Comparison of ENCODE assay signal across 24 cellular contexts in the genomic region with DNA sequence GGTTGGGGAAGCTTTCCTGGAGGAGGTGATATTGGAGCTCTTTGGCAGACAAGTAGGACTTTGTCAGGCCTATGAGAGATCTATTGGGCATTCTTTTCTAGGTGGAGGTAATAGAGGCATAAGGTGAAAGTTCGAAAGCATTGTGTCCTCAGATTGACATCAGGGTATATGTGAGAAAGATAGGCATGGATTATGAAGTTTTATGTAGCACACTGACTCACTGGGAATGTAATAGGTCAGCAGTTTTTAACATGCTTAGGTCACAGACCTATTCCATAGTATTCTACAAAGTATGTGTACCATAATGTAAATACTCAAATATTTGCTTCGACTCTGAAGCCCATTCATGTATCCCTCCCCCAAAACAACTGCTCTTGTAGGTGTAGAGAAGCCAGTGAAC.
"Had no signal": no experiment of that assay in that cellular context is flagged by ENCODE, and none has a peak within 500 bp of the region (broad histone marks: within the 10 kb centered on the region; RNA-seq: fewer than 3 reads in every experiment).

No MANE protein-coding gene starts in this region.

- H3K9me3 Mint-ChIP-seq: activated T-helper 2 cell treated with anti-CD3 and anti-CD28 coated beads, Interferon-gamma antibody, Interleukin-2, Interleukin-4, amounts not matched to agents 10 μg/mL and 5 μg/mL and 100 μg/mL, durations not matched to agents 14 hours and 24 hours and 36 hours; natural killer cell treated with Interleukin-12 subunit alpha and Interleukin-12 subunit beta and Interleukin-15 and Interleukin-18, amount 100 ng/mL, for 72 hours; stimulated activated effector memory CD8-positive, alpha-beta T cell treated with anti-CD3 and anti-CD28 coated beads, Interleukin-12 subunit alpha, Interleukin-12 subunit beta, amount 100 ng/mL, for 72 hours; type B pancreatic cell had no signal

- H3K4me3 Mint-ChIP-seq: activated CD8-positive, alpha-beta T cell treated with anti-CD3 and anti-CD28 coated beads, Interleukin-2, amount 10 ng/mL, durations not matched to agents 7 days and 5 days; natural killer cell treated with Interleukin-12 subunit alpha and Interleukin-12 subunit beta and Interleukin-15 and Interleukin-18, amount 100 ng/mL, for 72 hours; stimulated activated effector memory CD8-positive, alpha-beta T cell treated with anti-CD3 and anti-CD28 coated beads, Interleukin-12 subunit alpha, Interleukin-12 subunit beta, amount 100 ng/mL, for 72 hours; T-helper 17 cell; type B pancreatic cell had no signal

- H3K4me1 ChIP-seq: left ventricle myocardium inferior, prostate gland had no signal

- H2AFZ ChIP-seq: hepatocyte had no signal

- H3K4me2 ChIP-seq: hepatocyte had no signal

- H3K27ac ChIP-seq: cardiac muscle cell, hepatocyte, left ventricle myocardium inferior, prostate gland, SK-N-MC, thoracic aorta had no signal

- ATAC-seq: activated CD4-positive, CD25-positive, alpha-beta regulatory T cell treated with anti-CD3 and anti-CD28 coated beads, Interleukin-2, amount 50 U/mL, for 24 hours; activated CD8-positive, alpha-beta T cell treated with anti-CD3 and anti-CD28 coated beads, Interleukin-2, amount 10 ng/mL, durations not matched to agents 7 days and 5 days; natural killer cell treated with Interleukin-12 subunit alpha and Interleukin-12 subunit beta and Interleukin-15 and Interleukin-18, amount 100 ng/mL, for 72 hours; stimulated activated effector memory CD8-positive, alpha-beta T cell treated with anti-CD3 and anti-CD28 coated beads, Interleukin-12 subunit alpha, Interleukin-12 subunit beta, amount 100 ng/mL, for 72 hours; T-helper 17 cell had no signal

- H3K9me3 ChIP-seq: prostate gland, thoracic aorta had no signal

- DNase-seq: activated CD4-positive, alpha-beta T cell treated with anti-CD3 and anti-CD28 coated beads, Interleukin-2, amount 50 U/mL, for 1 hour; activated CD8-positive, alpha-beta T cell treated with anti-CD3 and anti-CD28 coated beads, Interleukin-2, amount 10 ng/mL, durations not matched to agents 7 days and 5 days; activated naive CD4-positive, alpha-beta T cell; activated T-cell treated with anti-CD3 and anti-CD28 coated beads, Interleukin-2, amount 50 U/mL, for 1 hour; erythroblast; foreskin melanocyte; glutamatergic neuron; left ventricle myocardium inferior; midbrain; stimulated activated CD4-positive, alpha-beta T cell treated with anti-CD3 and anti-CD28 coated beads, Interleukin-12 subunit alpha, Interleukin-12 subunit beta, amount 100 ng/mL, for 4 hours; stimulated activated CD4-positive, alpha-beta T cell treated with anti-CD3 and anti-CD28 coated beads, Interleukin-1b, Interleukin-23, amount 100 ng/mL, for 48 hours; SW 1271; T-helper 17 cell had no signal

- H3K27me3 ChIP-seq: cardiac muscle cell, hepatocyte had no signal

- H3K4me3 ChIP-seq: cardiac muscle cell, hepatocyte, left ventricle myocardium inferior, prostate gland, SK-N-MC, thoracic aorta had no signal

- H3K27me3 Mint-ChIP-seq: natural killer cell treated with Interleukin-12 subunit alpha and Interleukin-12 subunit beta and Interleukin-15 and Interleukin-18, amount 100 ng/mL, for 72 hours; T-helper 17 cell; type B pancreatic cell had no signal

- H3K27ac Mint-ChIP-seq: activated CD8-positive, alpha-beta T cell treated with anti-CD3 and anti-CD28 coated beads, Interleukin-2, amount 10 ng/mL, durations not matched to agents 7 days and 5 days; activated T-helper 2 cell treated with anti-CD3 and anti-CD28 coated beads, Interferon-gamma antibody, Interleukin-2, Interleukin-4, amounts not matched to agents 10 μg/mL and 5 μg/mL and 100 μg/mL, durations not matched to agents 14 hours and 24 hours and 36 hours; stimulated activated effector memory CD8-positive, alpha-beta T cell treated with anti-CD3 and anti-CD28 coated beads, Interleukin-12 subunit alpha, Interleukin-12 subunit beta, amount 100 ng/mL, for 72 hours; T-helper 17 cell; type B pancreatic cell had no signal

- H3K36me3 ChIP-seq: prostate gland had no signal

- FAIRE-seq: endometrium had no signal
